In genomic region chr1:145093517-145094149, GRCh38 we compare ENCODE assay signal across 8 cellular contexts. TPM values are rescaled to one million over a fixed set of nuclear protein-coding genes. Genes with fewer than 3 reads are reported as not detected.
DNase-seq lines count a peak whose midpoint lies in the region; ATAC-seq and TF ChIP-seq lines count a peak whose summit lies in the region.
"Not testable (repeated sequence)": the region's sequence is repeated elsewhere in the genome, so short reads cannot be mapped to it uniquely, and the experiment has no call there.

No MANE protein-coding gene starts in this region.

- not testable (repeated sequence) for H3K9me3 Mint-ChIP-seq in activated naive CD4-positive, alpha-beta T cell treated with anti-CD3 and anti-CD28 coated beads for 36 hours; endodermal cell; neural crest cell; stimulated activated memory B cell treated with anti-CD40 and anti-IgM and Interleukin-4, amounts not matched to agents 10 μg/mL and 1 μg/mL and 100 μg/mL, for 72 hours

- H4K20me1 ChIP-seq in BLaER1 = not testable (repeated sequence)

- CTCF ChIA-PET in activated naive CD4-positive, alpha-beta T cell treated with anti-CD3 and anti-CD28 coated beads for 36 hours (lab: Charles Lee) = not testable (repeated sequence)

- H3K27me3 ChIP-seq in BLaER1; endodermal cell (ENCODE audit: control insufficient read depth, insufficient read depth, low read length, poor library complexity, severe bottlenecking): not testable (repeated sequence)

- DNase-seq in HT-29 (ENCODE audit: low spot score) (peak; percentile 3), T follicular helper cell (ENCODE audit: low read depth) (peak; percentile 6), endodermal cell (peak; percentile 75), inferior parietal cortex (ENCODE audit: extremely low spot score) (peak; percentile 2), neural crest cell (ENCODE audit: low read depth, low spot score) (peak; percentile 30)
- peak; percentile 19 for DNase-seq in activated naive CD4-positive, alpha-beta T cell treated with anti-CD3 and anti-CD28 coated beads for 36 hours

- H3K4me1 ChIP-seq in BLaER1; endodermal cell (ENCODE audit: control insufficient read depth, insufficient read depth, low read length): not testable (repeated sequence)

- H3K4me1 Mint-ChIP-seq in activated naive CD4-positive, alpha-beta T cell treated with anti-CD3 and anti-CD28 coated beads for 36 hours (ENCODE audit: low read depth); endodermal cell; neural crest cell; stimulated activated memory B cell treated with anti-CD40 and anti-IgM and Interleukin-4, amounts not matched to agents 10 μg/mL and 1 μg/mL and 100 μg/mL, for 72 hours: not testable (repeated sequence)

- peak overlapping the region; percentile 58 for H3K4me2 ChIP-seq in BLaER1

- not testable (repeated sequence) for TF ChIP-seq CTCF in endodermal cell (conservative IDR thresholded peaks at IDR 0.05); neural crest cell (conservative IDR thresholded peaks at IDR 0.05)

- intact Hi-C loops in activated naive CD4-positive, alpha-beta T cell treated with anti-CD3 and anti-CD28 coated beads for 36 hours (cut with micrococcal nuclease) = not testable (repeated sequence)

- H3K27me3 Mint-ChIP-seq in activated naive CD4-positive, alpha-beta T cell treated with anti-CD3 and anti-CD28 coated beads for 36 hours (ENCODE audit: low read depth); endodermal cell (ENCODE audit: insufficient read depth); neural crest cell (ENCODE audit: low read depth); stimulated activated memory B cell treated with anti-CD40 and anti-IgM and Interleukin-4, amounts not matched to agents 10 μg/mL and 1 μg/mL and 100 μg/mL, for 72 hours: not testable (repeated sequence)

- peak overlapping the region; percentile 64 for H3K4me3 ChIP-seq in BLaER1
- H3K4me3 ChIP-seq in endodermal cell (ENCODE audit: low read length) = not testable (repeated sequence)

- not testable (repeated sequence) for H3K36me3 ChIP-seq in BLaER1; endodermal cell (ENCODE audit: control insufficient read depth, insufficient read depth, low read length)

- not testable (repeated sequence) for ATAC-seq in stimulated activated memory B cell treated with anti-CD40 and anti-IgM and Interleukin-4, amounts not matched to agents 10 μg/mL and 1 μg/mL and 100 μg/mL, for 72 hours

- not testable (repeated sequence) for H3K27ac Mint-ChIP-seq in activated naive CD4-positive, alpha-beta T cell treated with anti-CD3 and anti-CD28 coated beads for 36 hours
- H3K27ac Mint-ChIP-seq in endodermal cell (peak overlapping the region; percentile 91), neural crest cell (ENCODE audit: unreplicated experiment) (peak overlapping the region; percentile 96)
- peak overlapping the region; percentile 61 for H3K27ac Mint-ChIP-seq in stimulated activated memory B cell treated with anti-CD40 and anti-IgM and Interleukin-4, amounts not matched to agents 10 μg/mL and 1 μg/mL and 100 μg/mL, for 72 hours

- H3K4me3 Mint-ChIP-seq in activated naive CD4-positive, alpha-beta T cell treated with anti-CD3 and anti-CD28 coated beads for 36 hours = peak overlapping the region; percentile 82
- H3K4me3 Mint-ChIP-seq in endodermal cell = peak overlapping the region; percentile 75
- H3K4me3 Mint-ChIP-seq in neural crest cell = peak overlapping the region; percentile 97
- H3K4me3 Mint-ChIP-seq in stimulated activated memory B cell treated with anti-CD40 and anti-IgM and Interleukin-4, amounts not matched to agents 10 μg/mL and 1 μg/mL and 100 μg/mL, for 72 hours = peak overlapping the region; percentile 95

- H3K9ac ChIP-seq in BLaER1 = 0 out of 2 replicates have a peak overlapping the region, but pooled peaks have one; percentile 45
- H3K9ac ChIP-seq in endodermal cell (ENCODE audit: extremely low read depth, low read length, poor library complexity, severe bottlenecking) = peak overlapping the region; percentile 15

- H3K27ac ChIP-seq in BLaER1; endodermal cell (ENCODE audit: low read depth, low read length): not testable (repeated sequence)

- not testable (repeated sequence) for H3K9me3 ChIP-seq in BLaER1; endodermal cell (ENCODE audit: control insufficient read depth, low read length)

- not testable (repeated sequence) for H3K36me3 Mint-ChIP-seq in activated naive CD4-positive, alpha-beta T cell treated with anti-CD3 and anti-CD28 coated beads for 36 hours (ENCODE audit: low read depth); endodermal cell (ENCODE audit: low read depth); neural crest cell (ENCODE audit: low read depth); stimulated activated memory B cell treated with anti-CD40 and anti-IgM and Interleukin-4, amounts not matched to agents 10 μg/mL and 1 μg/mL and 100 μg/mL, for 72 hours

- WGBS in endodermal cell (ENCODE audit: insufficient coverage in 1 of 2, insufficient read length in 1 of 2), 2 experiments = 1% methylated on average over 17 of the region's 47 CpGs; no CpG with 5 or more reads in 1 of the 2 experiments

RNA-seq across cellular contexts. Expression of gene SRGAP2B, which starts 1.5 kb away (rescaled TPM):
- total RNA-seq in HT-29 (2014; rRNA removed; shearing (Covaris generic)) = 13.5 and 15.1 TPM in 2 replicates
- total RNA-seq in activated naive CD4-positive, alpha-beta T cell treated with anti-CD3 and anti-CD28 coated beads for 36 hours = 10 to 100 TPM; 22.4 to 24.2 TPM
- total RNA-seq in endodermal cell (10 to 100 TPM; 61.2 to 82.0 TPM), neural crest cell (56.6 and 58.5 TPM in 2 replicates)
- polyA plus RNA-seq in endodermal cell (2013, experiment 1 of 2) = 51.3 TPM
- polyA plus RNA-seq in endodermal cell (2013, experiment 2 of 2) = 54.1 TPM

RNA-seq across cellular contexts. Expression of gene FAM72D, which starts 2.1 kb away (rescaled TPM):
- 1.8 and 3.5 TPM in 2 replicates for total RNA-seq in HT-29 (2014; rRNA removed; shearing (Covaris generic))
- total RNA-seq in activated naive CD4-positive, alpha-beta T cell treated with anti-CD3 and anti-CD28 coated beads for 36 hours = 10 to 100 TPM; 34.7 to 38.3 TPM
- total RNA-seq in endodermal cell = 1 to 10 TPM; 4.1 to 9.4 TPM
- 15.5 TPM for polyA plus RNA-seq in endodermal cell (2013, experiment 1 of 2)
- 14.2 TPM for polyA plus RNA-seq in endodermal cell (2013, experiment 2 of 2)
- total RNA-seq in neural crest cell = 5.9 and 6.2 TPM in 2 replicates

Comparison
In these comparisons a context has a peak if more than half of its experiments do, and no peak if none do; other contexts are left out.
1. DNase-seq: peak in every context shown above with its lines; median percentile 75 in endodermal cell; 30 in neural crest cell; 19 in activated naive CD4-positive, alpha-beta T cell treated with anti-CD3 and anti-CD28 coated beads for 36 hours; 6 in T follicular helper cell; 3 in HT-29; 2 in inferior parietal cortex.